21 cellular contexts compared by ENCODE assay signal in the genomic region with DNA sequence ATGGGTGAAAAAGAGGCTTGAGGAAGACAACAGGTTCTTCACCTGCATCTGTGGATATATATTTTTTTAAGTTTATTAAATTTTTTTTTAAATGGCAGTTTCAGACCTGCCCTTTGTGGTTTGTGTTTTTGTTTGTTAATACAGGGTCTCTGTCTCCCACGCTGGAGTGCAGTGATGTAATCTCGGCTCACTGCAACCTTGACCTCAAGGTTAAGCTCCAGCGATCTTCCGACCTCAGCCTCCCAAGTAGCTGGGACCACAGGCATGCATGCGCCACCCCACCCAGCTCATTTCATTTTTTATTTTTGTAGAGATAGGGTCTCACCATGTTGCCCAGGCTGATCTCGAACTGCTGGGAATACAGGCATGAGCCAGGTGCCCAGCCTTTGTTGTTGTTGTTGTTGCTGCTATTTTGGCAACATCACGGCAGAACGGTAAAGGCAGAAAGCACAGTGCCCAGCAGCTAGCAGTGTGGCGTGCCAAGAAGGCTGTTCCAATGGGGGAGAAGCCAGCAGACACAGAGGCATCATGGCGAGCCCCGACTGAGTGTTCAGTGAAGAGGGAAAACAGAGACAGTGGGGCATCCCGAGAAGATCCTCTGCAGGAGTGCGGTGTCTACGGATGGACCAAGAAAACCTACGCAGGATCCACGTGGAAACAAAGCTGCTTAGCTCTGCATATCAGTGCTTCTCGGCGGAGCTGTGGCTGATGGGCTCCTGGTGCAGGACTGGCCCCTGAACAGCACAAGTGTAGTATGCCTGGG. TPM values are rescaled to one million over a fixed set of nuclear protein-coding genes. Genes with fewer than 3 reads are reported as not detected.
DNase-seq lines count a peak whose midpoint lies in the region; ATAC-seq, FAIRE-seq and TF ChIP-seq lines count a peak whose summit lies in the region.
"Had no signal": no experiment of that assay in that cellular context is flagged by ENCODE, and none has a peak within 500 bp of the region (broad histone marks: within the 10 kb centered on the region; RNA-seq: fewer than 3 reads in every experiment).

No MANE protein-coding gene starts in this region.

- in situ Hi-C loops in GM12878 (cut with MboI), result no loop called here

- DNase-seq in Ammon's horn (ENCODE audit: low spot score) (peak; percentile 59), GM12878 (ENCODE audit: low read depth, low spot score) (no peak), DMS53 (lab: John Stamatoyannopoulos, UW) (no peak), CD14-positive monocyte (ENCODE audit: low spot score) (no peak)
- DNase-seq in CD4-positive, alpha-beta T cell, result no peak
- no peak for DNase-seq in naive thymus-derived CD4-positive, alpha-beta T cell
- DNase-seq: activated CD4-positive, alpha-beta T cell treated with anti-CD3 and anti-CD28 coated beads, Interleukin-2, amount 50 U/mL, for 48 hours; dermis blood vessel endothelial cell; esophagus squamous epithelium; KBM-7; NCI-H526; SK-N-SH; stimulated activated CD4-positive, alpha-beta T cell treated with anti-CD3 and anti-CD28 coated beads, Interleukin-4, amount 100 ng/mL, for 24 hours; stimulated activated CD8-positive, alpha-beta memory T cell treated with anti-CD3 and anti-CD28 coated beads, Interleukin-4, amount 100 ng/mL, for 48 hours had no signal

- no peaks in the 10 kb centered on the region for H4K20me1 ChIP-seq in GM12878 (ENCODE audit: control insufficient read depth, insufficient read depth)

- H3K27me3 ChIP-seq in CD4-positive, alpha-beta T cell (ENCODE audit: control insufficient read depth, insufficient read depth, low read length), result no peaks in the 10 kb centered on the region
- no peaks in the 10 kb centered on the region for H3K27me3 ChIP-seq in GM12878 (replicated peaks in 1 of 2; ENCODE audit: control insufficient read depth in 2 of 2, insufficient read depth in 2 of 2, low read length in 1 of 2)
- no peaks in the 10 kb centered on the region for H3K27me3 ChIP-seq in naive thymus-derived CD4-positive, alpha-beta T cell (ENCODE audit: control insufficient read depth in 2 of 2, insufficient read depth in 2 of 2, low read length in 2 of 2)
- H3K27me3 ChIP-seq: esophagus squamous epithelium, transverse colon had no signal

- peaks cover 13% of the 10 kb centered on the region for H3K4me1 ChIP-seq in GM12878 (ENCODE audit: control insufficient read depth, insufficient read depth, low read length)
- peaks cover 12 to 17% of the 10 kb centered on the region in 2 donors for H3K4me1 ChIP-seq in naive thymus-derived CD4-positive, alpha-beta T cell (ENCODE audit: control insufficient read depth in 2 of 2, insufficient read depth in 2 of 2, low read length in 2 of 2)

- no TSS peak for BruUV-seq in GM12878 (replicated peaks; lab: Mats Ljungman, UMichigan)

- H3K4me2 ChIP-seq in GM12878 (ENCODE audit: control insufficient read depth, insufficient read depth), result no peak overlapping the region
- H3K4me2 ChIP-seq: SK-N-SH had no signal

- CTCF ChIA-PET in CD4-positive, alpha-beta T cell (lab: Charles Lee), result interaction anchor here (1.7 to 2.6 kb wide), 2 partner anchors 25 to 68 kb away, joined by 5 to 7 read pairs; no protein-coding TSS in a partner anchor
- CTCF ChIA-PET in GM12878 (lab: Yijun Ruan, JAX), result interaction anchor here (0.6 to 1.5 kb wide), 5 partner anchors 13 to 88 kb away, joined by 3 to 4 read pairs (median 4); no protein-coding TSS in a partner anchor
- CTCF ChIA-PET in naive thymus-derived CD4-positive, alpha-beta T cell (lab: Charles Lee), result interaction anchor here (0.6 to 1.3 kb wide), 2 partner anchors 67 to 675 kb away, joined by 3 to 4 read pairs; no protein-coding TSS in a partner anchor

- RAD21 ChIA-PET in GM12878 (lab: Charles Lee; ENCODE audit: unreplicated experiment), result interaction anchor here (1.1 to 1.3 kb wide), 2 partner anchors 36 to 129 kb away, joined by 3 read pairs; no protein-coding TSS in a partner anchor

- no peak for TF ChIP-seq RAD21 in GM12878 (IDR thresholded peaks at IDR 0.05; ENCODE audit: insufficient read depth, low read depth, low read length)

- H2AFZ ChIP-seq in GM12878 (ENCODE audit: control insufficient read depth, low read depth, low read length), result no peak overlapping the region

- FAIRE-seq in GM12878 (lab: Jason Lieb, UNC), result no peak
- FAIRE-seq: GM18507, islet of Langerhans, TTC549 had no signal

- H3K4me3 Mint-ChIP-seq in CD4-positive, alpha-beta T cell, result no peak overlapping the region
- H3K4me3 Mint-ChIP-seq in naive thymus-derived CD4-positive, alpha-beta T cell, result peak overlapping the region in 1 of 10 donors; percentile 25
- no peak overlapping the region for H3K4me3 Mint-ChIP-seq in CD14-positive monocyte

- no peaks in the 10 kb centered on the region for H3K27me3 Mint-ChIP-seq in CD4-positive, alpha-beta T cell
- H3K27me3 Mint-ChIP-seq in naive thymus-derived CD4-positive, alpha-beta T cell, result no peaks in the 10 kb centered on the region
- peaks cover 0 to 1% (median 0%) of the 10 kb centered on the region in 3 donors for H3K27me3 Mint-ChIP-seq in CD14-positive monocyte (ENCODE audit: low read depth in 3 of 3)

- no peak overlapping the region for H3K27ac ChIP-seq in CD4-positive, alpha-beta T cell (ENCODE audit: low read depth, low read length)
- no peak overlapping the region for H3K27ac ChIP-seq in GM12878 (ENCODE audit: control insufficient read depth, insufficient read depth)
- no peak overlapping the region for H3K27ac ChIP-seq in naive thymus-derived CD4-positive, alpha-beta T cell (ENCODE audit: low read depth, low read length)
- H3K27ac ChIP-seq: transverse colon had no signal

- no peak for TF ChIP-seq POLR2A in GM12878 (IDR thresholded peaks at IDR 0.05; ENCODE audit: low read depth, low read length)

- no peak for TF ChIP-seq EP300 in GM12878 (IDR thresholded peaks at IDR 0.05; ENCODE audit: borderline replicate concordance in 1 of 2, control insufficient read depth in 1 of 2, low read depth in 2 of 2, low read length in 2 of 2)

- peaks cover 21 to 27% of the 10 kb centered on the region in 2 experiments for H3K36me3 ChIP-seq in GM12878 (ENCODE audit: control insufficient read depth in 2 of 2, insufficient read depth in 2 of 2, low read length in 1 of 2)
- peaks cover 23 to 73% (median 28%) of the 10 kb centered on the region in 3 experiments for H3K36me3 ChIP-seq in naive thymus-derived CD4-positive, alpha-beta T cell (ENCODE audit: control insufficient read depth in 2 of 3, insufficient read depth in 3 of 3, low read length in 3 of 3)
- H3K36me3 ChIP-seq: transverse colon had no signal

- intact Hi-C loops in CD4-positive, alpha-beta T cell (cut with DNase I, micrococcal nuclease), result no loop called here
- intact Hi-C loops in GM12878 (cut with micrococcal nuclease; ENCODE audit: unreplicated experiment) (no loop called here), CD14-positive monocyte (cut with micrococcal nuclease) (no loop called here)
- intact Hi-C loops in naive thymus-derived CD4-positive, alpha-beta T cell (cut with micrococcal nuclease), result no loop called here

- peaks cover 62% of the 10 kb centered on the region for H3K36me3 Mint-ChIP-seq in CD4-positive, alpha-beta T cell (ENCODE audit: low read depth)
- peaks cover 6 to 26% (median 14%) of the 10 kb centered on the region in 5 donors for H3K36me3 Mint-ChIP-seq in naive thymus-derived CD4-positive, alpha-beta T cell
- peaks cover 60 to 81% of the 10 kb centered on the region in 2 donors for H3K36me3 Mint-ChIP-seq in CD14-positive monocyte

- H3K9ac ChIP-seq in GM12878 (ENCODE audit: control insufficient read depth, insufficient read depth, low read length), result no peak overlapping the region
- H3K9ac ChIP-seq: SK-N-SH had no signal

- SMC1A ChIA-PET in GM12878 (lab: Charles Lee; ENCODE audit: uncharacterized antibody, unreplicated experiment), result interaction anchor here (0.5 to 1.4 kb wide), 3 partner anchors 24 to 97 kb away, joined by 3 to 5 read pairs (median 4); no protein-coding TSS in a partner anchor

- no peaks in the 10 kb centered on the region for H3K9me3 Mint-ChIP-seq in CD4-positive, alpha-beta T cell
- H3K9me3 Mint-ChIP-seq in naive thymus-derived CD4-positive, alpha-beta T cell, result peaks cover 0 to 15% (median 0%) of the 10 kb centered on the region in 11 donors
- H3K9me3 Mint-ChIP-seq in CD14-positive monocyte, result no peaks in the 10 kb centered on the region

- no peak overlapping the region for H3K4me3 ChIP-seq in GM12878
- H3K4me3 ChIP-seq in naive thymus-derived CD4-positive, alpha-beta T cell (ENCODE audit: low read length), result no peak overlapping the region
- H3K4me3 ChIP-seq: esophagus squamous epithelium, transverse colon had no signal

- 83% methylated on average over 18 of the region's 18 CpGs for WGBS in GM12878 (ENCODE audit: insufficient coverage, insufficient replicate concordance, low lambda C conversion rate, missing lambda C conversion rate)

- H3K9me3 ChIP-seq in CD4-positive, alpha-beta T cell (ENCODE audit: control insufficient read depth, low read length), result no peaks in the 10 kb centered on the region
- no peaks in the 10 kb centered on the region for H3K9me3 ChIP-seq in GM12878 (replicated peaks; ENCODE audit: control insufficient read depth, insufficient read depth, low read length)
- H3K9me3 ChIP-seq in naive thymus-derived CD4-positive, alpha-beta T cell (ENCODE audit: control insufficient read depth in 2 of 3, low read length in 3 of 3), result no peaks in the 10 kb centered on the region
- H3K9me3 ChIP-seq: esophagus squamous epithelium, SK-N-SH, transverse colon had no signal

- H3K27ac Mint-ChIP-seq in CD4-positive, alpha-beta T cell, result peak overlapping the region; percentile 39
- H3K27ac Mint-ChIP-seq in naive thymus-derived CD4-positive, alpha-beta T cell, result peak overlapping the region in 7 of 9 donors; percentile 50 to 86 (median 63)
- H3K27ac Mint-ChIP-seq in CD14-positive monocyte, result peak overlapping the region in 2 of 7 donors; percentile 10 to 43

- peaks cover 33% of the 10 kb centered on the region for H3K4me1 Mint-ChIP-seq in CD4-positive, alpha-beta T cell (ENCODE audit: low read depth)
- peaks cover 20 to 57% (median 43%) of the 10 kb centered on the region in 7 donors for H3K4me1 Mint-ChIP-seq in naive thymus-derived CD4-positive, alpha-beta T cell
- H3K4me1 Mint-ChIP-seq in CD14-positive monocyte, result peaks cover 15% of the 10 kb centered on the region

- POLR2A ChIA-PET in CD4-positive, alpha-beta T cell (lab: Charles Lee), result interaction anchor here (0.7 to 9.3 kb wide), 8 partner anchors 12 to 151 kb away, joined by 3 to 151 read pairs (median 3); a partner anchor contains a TSS
- POLR2A ChIA-PET in GM12878 (lab: Charles Lee), result interaction anchor here (0.6 to 1.0 kb wide), 2 partner anchors 67 to 146 kb away, joined by 3 read pairs; no protein-coding TSS in a partner anchor
- POLR2A ChIA-PET in naive thymus-derived CD4-positive, alpha-beta T cell (lab: Charles Lee), result interaction anchor here (0.6 to 12.0 kb wide), 3 partner anchors 17 to 66 kb away, joined by 3 to 463 read pairs (median 3); a partner anchor contains a TSS

- no peak for TF ChIP-seq CTCF in CD4-positive, alpha-beta T cell (IDR thresholded peaks at IDR 0.05)
- TF ChIP-seq CTCF in GM12878 (IDR thresholded peaks at IDR 0.05 in 2 of 3, conservative IDR thresholded peaks at IDR 0.05 in 1 of 3; ENCODE audit: control insufficient read depth in 2 of 3, extremely low read depth in 1 of 3, insufficient read depth in 1 of 3, low read depth in 3 of 3, low read length in 3 of 3) (no peak), CD14-positive monocyte (IDR thresholded peaks at IDR 0.05) (no peak)

- no peak for ATAC-seq in CD4-positive, alpha-beta T cell (ENCODE audit: poor library complexity)
- ATAC-seq in GM12878, result no peak
- no peak for ATAC-seq in naive thymus-derived CD4-positive, alpha-beta T cell
- no peak for ATAC-seq in HG02970 (IDR thresholded peaks at IDR 0.05; ENCODE audit: low FRiP score, unreplicated experiment)
- ATAC-seq in HG03097 (IDR thresholded peaks at IDR 0.05; ENCODE audit: low FRiP score, unreplicated experiment), result no peak

- peaks cover 2% of the 10 kb centered on the region for H3K79me2 ChIP-seq in GM12878 (ENCODE audit: control insufficient read depth, insufficient read depth, low read length)

RNA-seq across cellular contexts. Expression of a gene that starts 19.6 kb away (rescaled TPM):
- total RNA-seq in CD4-positive, alpha-beta T cell, result 100 to 1,000 TPM; 645 to 659 TPM
- total RNA-seq in GM12878 (2013; cell fraction: nucleolus; rRNA removed), result 479 and 553 TPM in 2 replicates
- total RNA-seq in GM12878 (2014; rRNA removed) (104 and 117 TPM in 2 replicates), GM12878 (2014; rRNA removed; fragmentation: Illumina TruSeq; extraction: Trizol) (34.2 and 39.1 TPM in 2 replicates), GM12878 (2021) (206 and 232 TPM in 2 replicates)
- 47.5 TPM for polyA plus RNA-seq in GM12878 (2011; ENCODE audit: low read depth)
- polyA plus RNA-seq in GM12878 (2011; rRNA removed) (25.6 and 38.0 TPM in 2 replicates), GM12878 (2014; fragmentation: Illumina TruSeq; extraction: Trizol) (2.0 and 20.0 TPM in 2 replicates), GM12878 (2014; fragmentation: Nextera tagmentation; extraction: Ambion mirVana) (10 to 100 TPM in 1 of 2 experiments, 1 to 10 TPM in 1; 1.9 to 11.5 TPM), GM12878 (2014; rRNA removed) (136 and 153 TPM in 2 replicates), GM12878 (2016; fragmentation: Nextera tagmentation; extraction: Ambion mirVana) (10 to 100 TPM; 82.0 to 94.4 TPM), CD14-positive monocyte (10 to 100 TPM; 60.1 to 79.2 TPM)
- polyA plus RNA-seq in GM12878 (2011; cell fraction: cytosol; rRNA removed), result 39.0 and 65.3 TPM in 2 replicates
- polyA plus RNA-seq in GM12878 (2011; cell fraction: nucleus; rRNA removed), result 658 and 780 TPM in 2 replicates
- polyA plus RNA-seq in GM12878 (2012), result 192 and 207 TPM in 2 replicates
- 24.9 and 76.7 TPM in 2 replicates for polyA minus RNA-seq in GM12878 (2011; rRNA and poly(A)+ RNA removed)
- polyA minus RNA-seq in GM12878 (2011; cell fraction: cytosol; rRNA and poly(A)+ RNA removed), result 38.3 and 48.8 TPM in 2 replicates
- 152 and 216 TPM in 2 replicates for polyA minus RNA-seq in GM12878 (2011; cell fraction: nucleus; rRNA and poly(A)+ RNA removed)
- 100 to 1,000 TPM; 574 to 808 (median 773) TPM for total RNA-seq in naive thymus-derived CD4-positive, alpha-beta T cell
- polyA plus RNA-seq in naive thymus-derived CD4-positive, alpha-beta T cell, result 100 to 1,000 TPM; 165 to 247 TPM

RNA-seq across cellular contexts. Expression of a gene that starts 21.7 kb away (rescaled TPM):
- total RNA-seq in CD4-positive, alpha-beta T cell, result 100 to 1,000 TPM; 567 to 577 TPM
- total RNA-seq in GM12878 (2013; cell fraction: nucleolus; rRNA removed), result 310 and 316 TPM in 2 replicates
- total RNA-seq in GM12878 (2014; rRNA removed) (40.9 and 41.9 TPM in 2 replicates), GM12878 (2014; rRNA removed; fragmentation: Illumina TruSeq; extraction: Trizol) (22.2 and 25.4 TPM in 2 replicates), GM12878 (2021) (120 and 128 TPM in 2 replicates)
- 110 TPM for polyA plus RNA-seq in GM12878 (2011; ENCODE audit: low read depth)
- polyA plus RNA-seq in GM12878 (2011; rRNA removed) (19.5 and 36.5 TPM in 2 replicates), GM12878 (2014; fragmentation: Illumina TruSeq; extraction: Trizol) (16.7 and 45.9 TPM in 2 replicates), GM12878 (2014; fragmentation: Nextera tagmentation; extraction: Ambion mirVana) (1 to 10 TPM; 2.7 to 8.4 TPM), GM12878 (2014; rRNA removed) (118 and 129 TPM in 2 replicates), GM12878 (2016; fragmentation: Nextera tagmentation; extraction: Ambion mirVana) (10 to 100 TPM; 38.2 to 48.1 TPM), CD14-positive monocyte (10 to 100 TPM; 13.3 to 15.1 TPM)
- polyA plus RNA-seq in GM12878 (2011; cell fraction: cytosol; rRNA removed), result 62.8 and 67.7 TPM in 2 replicates
- 353 and 365 TPM in 2 replicates for polyA plus RNA-seq in GM12878 (2011; cell fraction: nucleus; rRNA removed)
- 116 and 163 TPM in 2 replicates for polyA plus RNA-seq in GM12878 (2012)
- polyA minus RNA-seq in GM12878 (2011; rRNA and poly(A)+ RNA removed), result 87.9 and 94.3 TPM in 2 replicates
- 17.8 and 22.5 TPM in 2 replicates for polyA minus RNA-seq in GM12878 (2011; cell fraction: cytosol; rRNA and poly(A)+ RNA removed)
- polyA minus RNA-seq in GM12878 (2011; cell fraction: nucleus; rRNA and poly(A)+ RNA removed), result 96.8 and 128 TPM in 2 replicates
- 100 to 1,000 TPM; 423 to 593 (median 509) TPM for total RNA-seq in naive thymus-derived CD4-positive, alpha-beta T cell
- 100 to 1,000 TPM in 1 of 2 donors, 10 to 100 TPM in 1; 94.4 to 217 TPM for polyA plus RNA-seq in naive thymus-derived CD4-positive, alpha-beta T cell

RNA-seq across cellular contexts. Expression of a gene that starts 37.3 kb away (rescaled TPM):
- total RNA-seq in CD4-positive, alpha-beta T cell, result not detected
- 3.6 and 5.5 TPM in 2 replicates for total RNA-seq in GM12878 (2013; cell fraction: nucleolus; rRNA removed)
- total RNA-seq in GM12878 (2014; rRNA removed), result 2.1 and 5.9 TPM in 2 replicates
- total RNA-seq in GM12878 (2014; rRNA removed; fragmentation: Illumina TruSeq; extraction: Trizol), result 1.6 and 1.9 TPM in 2 replicates
- 3.1 and 4.4 TPM in 2 replicates for total RNA-seq in GM12878 (2021)
- 1.5 TPM for polyA plus RNA-seq in GM12878 (2011; ENCODE audit: low read depth)
- polyA plus RNA-seq in GM12878 (2011; rRNA removed), result 2.2 and 3.5 TPM in 2 replicates
- 4.1 and 4.5 TPM in 2 replicates for polyA plus RNA-seq in GM12878 (2011; cell fraction: cytosol; rRNA removed)
- 5.0 and 11.8 TPM in 2 replicates for polyA plus RNA-seq in GM12878 (2011; cell fraction: nucleus; rRNA removed)
- 3.6 and 6.7 TPM in 2 replicates for polyA plus RNA-seq in GM12878 (2012)
- 0.22 and 1.4 TPM in 2 replicates for polyA plus RNA-seq in GM12878 (2014; fragmentation: Illumina TruSeq; extraction: Trizol)
- under 1 TPM; 0.20 to 0.48 TPM for polyA plus RNA-seq in GM12878 (2014; fragmentation: Nextera tagmentation; extraction: Ambion mirVana)
- polyA plus RNA-seq in GM12878 (2014; rRNA removed), result 4.8 and 5.6 TPM in 2 replicates
- 1 to 10 TPM; 3.0 to 4.5 TPM for polyA plus RNA-seq in GM12878 (2016; fragmentation: Nextera tagmentation; extraction: Ambion mirVana)
- polyA minus RNA-seq in GM12878 (2011; rRNA and poly(A)+ RNA removed), result 2.9 and 5.1 TPM in 2 replicates
- 2.7 TPM in 1 of 2 replicates, not detected in the other for polyA minus RNA-seq in GM12878 (2011; cell fraction: cytosol; rRNA and poly(A)+ RNA removed)
- 0.36 and 4.7 TPM in 2 replicates for polyA minus RNA-seq in GM12878 (2011; cell fraction: nucleus; rRNA and poly(A)+ RNA removed)
- total RNA-seq in naive thymus-derived CD4-positive, alpha-beta T cell, result 1 to 10 TPM in 1 of 5 experiments, under 1 TPM in 1, not detected in 3; 0.10 to 1.0 TPM
- not detected for polyA plus RNA-seq in naive thymus-derived CD4-positive, alpha-beta T cell
- not detected for polyA plus RNA-seq in CD14-positive monocyte
- total RNA-seq: dermis blood vessel endothelial cell, mesenteric fat pad, transverse colon had no signal
- polyA plus RNA-seq: SK-N-SH had no signal

RNA-seq across cellular contexts. Expression of a gene that starts 59.5 kb away (rescaled TPM):
- 10 to 100 TPM; 34.9 to 41.3 TPM for total RNA-seq in CD4-positive, alpha-beta T cell
- total RNA-seq in GM12878 (2013; cell fraction: nucleolus; rRNA removed), result 161 and 167 TPM in 2 replicates
- 189 and 212 TPM in 2 replicates for total RNA-seq in GM12878 (2014; rRNA removed)
- 112 and 126 TPM in 2 replicates for total RNA-seq in GM12878 (2014; rRNA removed; fragmentation: Illumina TruSeq; extraction: Trizol)
- total RNA-seq in GM12878 (2021), result 291 and 310 TPM in 2 replicates
- 105 TPM for polyA plus RNA-seq in GM12878 (2011; ENCODE audit: low read depth)
- polyA plus RNA-seq in GM12878 (2011; rRNA removed), result 134 and 329 TPM in 2 replicates
- polyA plus RNA-seq in GM12878 (2011; cell fraction: cytosol; rRNA removed), result 630 and 860 TPM in 2 replicates
- polyA plus RNA-seq in GM12878 (2011; cell fraction: nucleus; rRNA removed), result 304 and 332 TPM in 2 replicates
- polyA plus RNA-seq in GM12878 (2012), result 386 and 393 TPM in 2 replicates
- 69.3 and 212 TPM in 2 replicates for polyA plus RNA-seq in GM12878 (2014; fragmentation: Illumina TruSeq; extraction: Trizol)
- polyA plus RNA-seq in GM12878 (2014; fragmentation: Nextera tagmentation; extraction: Ambion mirVana), result 10 to 100 TPM in 1 of 2 experiments, 1 to 10 TPM in 1; 4.4 to 28.8 TPM
- 310 and 312 TPM in 2 replicates for polyA plus RNA-seq in GM12878 (2014; rRNA removed)
- polyA plus RNA-seq in GM12878 (2016; fragmentation: Nextera tagmentation; extraction: Ambion mirVana), result 100 to 1,000 TPM; 491 to 529 TPM
- 329 and 477 TPM in 2 replicates for polyA minus RNA-seq in GM12878 (2011; rRNA and poly(A)+ RNA removed)
- 131 and 150 TPM in 2 replicates for polyA minus RNA-seq in GM12878 (2011; cell fraction: cytosol; rRNA and poly(A)+ RNA removed)
- polyA minus RNA-seq in GM12878 (2011; cell fraction: nucleus; rRNA and poly(A)+ RNA removed), result 60.8 and 82.3 TPM in 2 replicates
- total RNA-seq in naive thymus-derived CD4-positive, alpha-beta T cell, result 100 to 1,000 TPM in 1 of 5 experiments, 10 to 100 TPM in 4; 47.6 to 109 (median 58.6) TPM
- 100 to 1,000 TPM in 1 of 2 donors, 10 to 100 TPM in 1; 94.6 to 118 TPM for polyA plus RNA-seq in naive thymus-derived CD4-positive, alpha-beta T cell
- polyA plus RNA-seq in CD14-positive monocyte, result 100 to 1,000 TPM; 350 to 402 TPM
